8 cellular contexts compared by ENCODE assay signal in genomic region chr17:36947922-36948716, GRCh38. TPM values are rescaled to one million over a fixed set of nuclear protein-coding genes. Genes with fewer than 3 reads are reported as not detected.
DNase-seq lines count a peak whose midpoint lies in the region; ATAC-seq, FAIRE-seq and TF ChIP-seq lines count a peak whose summit lies in the region.

No MANE protein-coding gene starts in this region.

- H3K4me3 ChIP-seq in DOHH2 (ENCODE audit: low read length) (peak overlapping the region; percentile 91), HL-60 (replicated peaks; ENCODE audit: insufficient read depth, low read length) (peak overlapping the region; percentile 89), right cardiac atrium (ENCODE audit: low read length) (peak overlapping the region; percentile 70), spleen (peak overlapping the region; percentile 61 to 93 (median 84))

- intact Hi-C loops in right cardiac atrium (cut with DNase I) (loop anchor here in 1 of 4 donors (5.0 kb wide), 1 partner anchor 466 kb away; no protein-coding TSS in a partner anchor), spleen (cut with DNase I; ENCODE audit: low total_unique reads) (no loop called here)

- H3K27ac ChIP-seq in DOHH2 (ENCODE audit: low read depth, low read length) (no peak overlapping the region), HL-60 (replicated peaks) (peak overlapping the region; percentile 8), right cardiac atrium (ENCODE audit: low read length) (peak overlapping the region; percentile 13), spleen (peak overlapping the region; percentile 82 to 95 (median 90))

- no peak for TF ChIP-seq POLR2A in spleen (IDR thresholded peaks at IDR 0.05)

- H3K9me3 ChIP-seq in DOHH2 (ENCODE audit: control insufficient read depth, insufficient read depth, low read length) = no peaks in the 10 kb centered on the region
- no peaks in the 10 kb centered on the region for H3K9me3 ChIP-seq in right cardiac atrium (ENCODE audit: control insufficient read depth, low read length)
- no peaks in the 10 kb centered on the region for H3K9me3 ChIP-seq in spleen

- H3K4me2 ChIP-seq in DOHH2 (ENCODE audit: low read length) = peak overlapping the region; percentile 98

- H3K27me3 ChIP-seq in DOHH2 (ENCODE audit: control insufficient read depth, low read length) (peaks cover 40% of the 10 kb centered on the region), HL-60 (ENCODE audit: insufficient read depth, poor library complexity, severe bottlenecking) (peaks cover 38% of the 10 kb centered on the region), right cardiac atrium (ENCODE audit: control insufficient read depth, insufficient read depth) (no peaks in the 10 kb centered on the region), spleen (replicated peaks in 1 of 7) (peaks cover 5 to 49% (median 47%) of the 10 kb centered on the region in 7 donors)

- peaks cover 44% of the 10 kb centered on the region for H3K79me2 ChIP-seq in DOHH2 (ENCODE audit: control insufficient read depth, low read length)

- no peak for FAIRE-seq in HTR-8/SVneo (lab: Jason Lieb, UNC)

- peaks cover 30% of the 10 kb centered on the region for H3K36me3 Mint-ChIP-seq in activated T-cell treated with anti-CD3 and anti-CD28 coated beads, Interleukin-2, amount 50 U/mL, for 4 hours (ENCODE audit: insufficient read depth)

- no peaks in the 10 kb centered on the region for H3K9me2 ChIP-seq in DOHH2 (replicated peaks; ENCODE audit: control insufficient read depth, low read length)

- H3K36me3 ChIP-seq in DOHH2 (ENCODE audit: control insufficient read depth, low read length) (peaks cover 43% of the 10 kb centered on the region), spleen (peaks cover 0 to 29% (median 14%) of the 10 kb centered on the region in 6 donors)

- peaks cover 33% of the 10 kb centered on the region for H3K4me1 ChIP-seq in DOHH2 (ENCODE audit: control insufficient read depth, low read length)
- H3K4me1 ChIP-seq in right cardiac atrium (ENCODE audit: control insufficient read depth, insufficient read depth, low read length) = no peaks in the 10 kb centered on the region
- peaks cover 17 to 60% (median 41%) of the 10 kb centered on the region in 6 donors for H3K4me1 ChIP-seq in spleen

- no peak for TF ChIP-seq CTCF in DOHH2 (IDR thresholded peaks at IDR 0.05; ENCODE audit: low read depth, low read length, poor library complexity, severe bottlenecking)
- TF ChIP-seq CTCF in HL-60 (IDR thresholded peaks at IDR 0.05; ENCODE audit: insufficient read depth, low read length) = no peak
- no peak for TF ChIP-seq CTCF in spleen (IDR thresholded peaks at IDR 0.05 in 8 of 11, conservative IDR thresholded peaks at IDR 0.05 in 3 of 11)

- ATAC-seq in activated T-cell treated with anti-CD3 and anti-CD28 coated beads, Interleukin-2, amount 50 U/mL, for 4 hours = peak in 1 of 2 donors; percentile 35
- ATAC-seq in right cardiac atrium = peak; percentile 78 to 82
- no peak for ATAC-seq in GM19452 (IDR thresholded peaks at IDR 0.05; ENCODE audit: unreplicated experiment)

- 0 out of 2 replicates have a peak, but pooled peaks cover 7% of the 10 kb centered on the region for H3F3A ChIP-seq in DOHH2 (ENCODE audit: control insufficient read depth, insufficient read depth)

- H3K4me1 Mint-ChIP-seq in activated T-cell treated with anti-CD3 and anti-CD28 coated beads, Interleukin-2, amount 50 U/mL, for 4 hours (ENCODE audit: low read depth) = peaks cover 48% of the 10 kb centered on the region

- no peaks in the 10 kb centered on the region for H3K9me3 Mint-ChIP-seq in activated T-cell treated with anti-CD3 and anti-CD28 coated beads, Interleukin-2, amount 50 U/mL, for 4 hours

- H4K20me1 ChIP-seq in DOHH2 (ENCODE audit: control insufficient read depth, insufficient read depth, low read depth, low read length) = peaks cover 8% of the 10 kb centered on the region; the same call in 1 of the 2 replicates

- peak overlapping the region; percentile 98 for H3K4me3 Mint-ChIP-seq in activated T-cell treated with anti-CD3 and anti-CD28 coated beads, Interleukin-2, amount 50 U/mL, for 4 hours

- peaks cover 42% of the 10 kb centered on the region for H3K27me3 Mint-ChIP-seq in activated T-cell treated with anti-CD3 and anti-CD28 coated beads, Interleukin-2, amount 50 U/mL, for 4 hours (ENCODE audit: low read depth)

- 1% methylated on average over 26 of the region's 26 CpGs for WGBS in right cardiac atrium
- 1 to 4% (median 2%) methylated on average over 21 to 26 of the region's 26 CpGs for WGBS in spleen, 5 donors

- no peak for DNase-seq in HL-60 (ENCODE audit: low read depth in 1 of 2, low spot score in 1 of 2)
- DNase-seq in activated T-cell treated with anti-CD3 and anti-CD28 coated beads, Interleukin-2, amount 50 U/mL, for 4 hours = no peak
- no peak for DNase-seq in right cardiac atrium
- DNase-seq in spleen = no peak
- no peak for DNase-seq in HTR-8/SVneo (ENCODE audit: insufficient read length, low spot score)
- no peak for DNase-seq in iPS-NIHi11 (ENCODE audit: low spot score)

RNA-seq across cellular contexts. Expression of gene AATF, which starts 0.6 kb away (rescaled TPM):
- 100 to 1,000 TPM; 159 to 191 (median 177) TPM for total RNA-seq in activated T-cell treated with anti-CD3 and anti-CD28 coated beads, Interleukin-2, amount 50 U/mL, for 4 hours
- 10 to 100 TPM; 22.2 to 32.9 (median 24.5) TPM for total RNA-seq in right cardiac atrium
- polyA plus RNA-seq in right cardiac atrium = 19.9 TPM
- total RNA-seq in spleen = 10 to 100 TPM; 30.4 to 59.0 (median 41.7) TPM
- polyA plus RNA-seq in spleen = 10 to 100 TPM; 28.7 to 32.8 (median 32.0) TPM

RNA-seq across cellular contexts. Expression of gene LHX1, which starts 10.8 kb away (rescaled TPM):
- not detected for total RNA-seq in activated T-cell treated with anti-CD3 and anti-CD28 coated beads, Interleukin-2, amount 50 U/mL, for 4 hours
- total RNA-seq in right cardiac atrium = not detected
- polyA plus RNA-seq in right cardiac atrium = not detected
- not detected for total RNA-seq in spleen
- not detected for polyA plus RNA-seq in spleen
